Comparison of ENCODE assay signal across 26 cellular contexts in genomic region chr7:116776046-116776445, GRCh38.
DNase-seq lines count a peak whose midpoint lies in the region; ATAC-seq, FAIRE-seq and TF ChIP-seq lines count a peak whose summit lies in the region.
"Had no signal": no experiment of that assay in that cellular context is flagged by ENCODE, and none has a peak within 500 bp of the region (broad histone marks: within the 10 kb centered on the region; RNA-seq: fewer than 3 reads in every experiment).

No MANE protein-coding gene starts in this region.

- H3K79me2 ChIP-seq in OCI-LY3 (ENCODE audit: low read length) (no peaks in the 10 kb centered on the region), endothelial cell of umbilical vein (ENCODE audit: control insufficient read depth, insufficient read depth, low read length) (no peaks in the 10 kb centered on the region)

- TF ChIP-seq CTCF in Calu3 (IDR thresholded peaks at IDR 0.05; ENCODE audit: unreplicated experiment) (no peak), OCI-LY3 (IDR thresholded peaks at IDR 0.05; ENCODE audit: low read depth, low read length) (no peak), endothelial cell of umbilical vein (IDR thresholded peaks at IDR 0.05; ENCODE audit: extremely low read depth in 1 of 2, insufficient read depth in 1 of 2, low read depth in 1 of 2, low read length in 2 of 2) (no peak), psoas muscle (IDR thresholded peaks at IDR 0.05) (no peak), tibial artery (IDR thresholded peaks at IDR 0.05) (no peak)

- no peak for TF ChIP-seq POLR2A in endothelial cell of umbilical vein (IDR thresholded peaks at IDR 0.05; ENCODE audit: low read depth, low read length)

- H3K27me3 ChIP-seq in OCI-LY3 (ENCODE audit: low read depth, low read length) (no peaks in the 10 kb centered on the region), endothelial cell of umbilical vein (ENCODE audit: control insufficient read depth in 2 of 2, insufficient read depth in 2 of 2, low read length in 2 of 2) (no peaks in the 10 kb centered on the region), psoas muscle (ENCODE audit: insufficient read depth in 3 of 3, low read length in 2 of 3) (no peaks in the 10 kb centered on the region), tibial artery (no peaks in the 10 kb centered on the region)
- H3K27me3 ChIP-seq: colonic mucosa, heart left ventricle, left lung, pancreas had no signal

- H3K9me3 ChIP-seq in OCI-LY3 (ENCODE audit: insufficient read depth, low read length): no peaks in the 10 kb centered on the region
- no peaks in the 10 kb centered on the region for H3K9me3 ChIP-seq in endothelial cell of umbilical vein (replicated peaks; ENCODE audit: control insufficient read depth, insufficient read depth, low read length)
- no peaks in the 10 kb centered on the region for H3K9me3 ChIP-seq in psoas muscle
- no peaks in the 10 kb centered on the region for H3K9me3 ChIP-seq in tibial artery
- H3K9me3 ChIP-seq: colonic mucosa, heart left ventricle, left lung, pancreas had no signal

- peak overlapping the region; percentile 60 for H3K4me2 ChIP-seq in OCI-LY3 (ENCODE audit: low read length)
- H3K4me2 ChIP-seq in endothelial cell of umbilical vein (ENCODE audit: insufficient read depth, low read length): no peak overlapping the region

- H3K4me1 ChIP-seq in OCI-LY3 (ENCODE audit: low read length) (peaks cover 53% of the 10 kb centered on the region), endothelial cell of umbilical vein (ENCODE audit: control insufficient read depth, extremely low read depth, insufficient read depth, low read length) (peaks cover 60% of the 10 kb centered on the region), psoas muscle (peaks cover 44% of the 10 kb centered on the region), tibial artery (peaks cover 0 to 45% (median 23%) of the 10 kb centered on the region in 4 donors)

- peak overlapping the region; percentile 54 for H3K27ac ChIP-seq in OCI-LY3 (ENCODE audit: low read length)
- peak overlapping the region; percentile 47 for H3K27ac ChIP-seq in endothelial cell of umbilical vein (ENCODE audit: insufficient read depth, low read depth, low read length)
- H3K27ac ChIP-seq in psoas muscle: peak overlapping the region; percentile 66
- no peak overlapping the region for H3K27ac ChIP-seq in tibial artery
- H3K27ac ChIP-seq: colonic mucosa, left lung, SK-N-MC, VCaP had no signal

- CTCF ChIA-PET in Calu3 (lab: Charles Lee) (interaction anchor here (0.5 to 1.2 kb wide), 4 partner anchors 11 to 1616 kb away, joined by 3 to 5 read pairs (median 4); no protein-coding TSS in a partner anchor), endothelial cell of umbilical vein (lab: Charles Lee) (interaction anchor here (0.8 to 3.2 kb wide), 8 partner anchors 9 to 184 kb away, joined by 3 to 21 read pairs (median 3); partner anchors contain the start of gene MET)

- H3K27ac Mint-ChIP-seq in Calu3 (ENCODE audit: unreplicated experiment): peak overlapping the region; percentile 92
- no peak overlapping the region for H3K27ac Mint-ChIP-seq in stimulated activated memory B cell treated with anti-CD40 and anti-IgM and Interleukin-4, amounts not matched to agents 10 μg/mL and 1 μg/mL and 100 μg/mL, for 72 hours
- H3K27ac Mint-ChIP-seq: activated T-cell treated with anti-CD3 and anti-CD28 coated beads, Interleukin-2, amount 50 U/mL, for 24 hours; CD4-positive, alpha-beta memory T cell; mesothelial cell of epicardium; natural killer cell had no signal

- H3K27me3 Mint-ChIP-seq in Calu3 (ENCODE audit: unreplicated experiment): no peaks in the 10 kb centered on the region
- peaks cover 13% of the 10 kb centered on the region for H3K27me3 Mint-ChIP-seq in stimulated activated memory B cell treated with anti-CD40 and anti-IgM and Interleukin-4, amounts not matched to agents 10 μg/mL and 1 μg/mL and 100 μg/mL, for 72 hours

- H3K9ac ChIP-seq in OCI-LY3 (ENCODE audit: low read length): no peak overlapping the region
- H3K9ac ChIP-seq in endothelial cell of umbilical vein (replicated peaks; ENCODE audit: extremely low read depth, insufficient read depth, low read length): no peak overlapping the region

- H3K4me3 Mint-ChIP-seq in Calu3 (ENCODE audit: low read depth, unreplicated experiment): no peak overlapping the region
- H3K4me3 Mint-ChIP-seq in stimulated activated memory B cell treated with anti-CD40 and anti-IgM and Interleukin-4, amounts not matched to agents 10 μg/mL and 1 μg/mL and 100 μg/mL, for 72 hours: no peak overlapping the region
- H3K4me3 Mint-ChIP-seq: activated T-cell treated with anti-CD3 and anti-CD28 coated beads, Interleukin-2, amount 50 U/mL, for 24 hours; CD4-positive, alpha-beta memory T cell; mesothelial cell of epicardium; natural killer cell had no signal

- POLR2A ChIA-PET in endothelial cell of umbilical vein (lab: Charles Lee): no interaction called here

- dilution Hi-C loops in endothelial cell of umbilical vein (cut with MboI; ENCODE audit: extremely low pct_ligation_motif_present, low sequenced_read_pairs): no loop called here

- H3K9me3 Mint-ChIP-seq in Calu3 (ENCODE audit: low read depth, unreplicated experiment): no peaks in the 10 kb centered on the region
- no peaks in the 10 kb centered on the region for H3K9me3 Mint-ChIP-seq in stimulated activated memory B cell treated with anti-CD40 and anti-IgM and Interleukin-4, amounts not matched to agents 10 μg/mL and 1 μg/mL and 100 μg/mL, for 72 hours
- H3K9me3 Mint-ChIP-seq: activated T-cell treated with anti-CD3 and anti-CD28 coated beads, Interleukin-2, amount 50 U/mL, for 24 hours; CD4-positive, alpha-beta memory T cell; mesothelial cell of epicardium; natural killer cell had no signal

- no peak for FAIRE-seq in endothelial cell of umbilical vein (lab: Jason Lieb, UNC)
- FAIRE-seq: G401.6, pancreas had no signal

- intact Hi-C loops in Calu3 (cut with micrococcal nuclease; ENCODE audit: unreplicated experiment): loop anchor here (2.0 to 5.0 kb wide), 3 partner anchors 27 to 84 kb away; no protein-coding TSS in a partner anchor
- intact Hi-C loops in endothelial cell of umbilical vein (cut with micrococcal nuclease): loop anchor here (2.0 kb wide), 1 partner anchor 161 kb away; no protein-coding TSS in a partner anchor
- intact Hi-C loops in psoas muscle (cut with DNase I): loop anchor here in 1 of 2 donors (5.0 kb wide), 2 partner anchors 44 to 104 kb away; partner anchors contain the start of gene MET
- intact Hi-C loops in tibial artery (cut with DNase I; ENCODE audit: low total_unique reads): no loop called here

- 52 to 98% (median 81%) methylated on average over 2 of the region's 2 CpGs for WGBS in psoas muscle, 3 donors

- H3K4me3 ChIP-seq in OCI-LY3 (ENCODE audit: low read length) (peak overlapping the region; percentile 10; the same call in 1 of the 2 replicates), endothelial cell of umbilical vein (replicated peaks in 1 of 3; ENCODE audit: insufficient read depth in 1 of 3, low read depth in 1 of 3, low read length in 3 of 3) (no peak overlapping the region), psoas muscle (no peak overlapping the region), tibial artery (no peak overlapping the region)
- H3K4me3 ChIP-seq: colonic mucosa, heart left ventricle, left lung, pancreas, SK-N-MC had no signal

- H2AFZ ChIP-seq in OCI-LY3 (ENCODE audit: low read depth, low read length) (no peak overlapping the region), endothelial cell of umbilical vein (ENCODE audit: low read depth, low read length) (no peak overlapping the region)

- DNase-seq in Calu3: no peak
- DNase-seq in endothelial cell of umbilical vein (ENCODE audit: low read depth, low spot score): no peak
- no peak for DNase-seq in psoas muscle
- DNase-seq in tibial artery: no peak
- DNase-seq in NCI-H187 treated with DMSO at 0.1 percent for 48 hours (lab: John Stamatoyannopoulos, UW): no peak
- DNase-seq: activated CD4-positive, alpha-beta T cell treated with anti-CD3 and anti-CD28 coated beads for 48 hours; activated T-cell treated with anti-CD3 and anti-CD28 coated beads, Interleukin-2, amount 50 U/mL, for 24 hours; CD4-positive, alpha-beta memory T cell; colonic mucosa; DMS 273 treated with DMSO at 0.1 percent for 48 hours; heart left ventricle; left lung; MM.1S; natural killer cell; NCI-H1436 treated with DMSO at 0.1 percent for 48 hours; NCI-H2171; RPMI8226 had no signal

- no peaks in the 10 kb centered on the region for H3K9me1 ChIP-seq in endothelial cell of umbilical vein (replicated peaks; ENCODE audit: control insufficient read depth, extremely low read depth, insufficient read depth, low read length)

- ATAC-seq in psoas muscle: no peak
- ATAC-seq in stimulated activated memory B cell treated with anti-CD40 and anti-IgM and Interleukin-4, amounts not matched to agents 10 μg/mL and 1 μg/mL and 100 μg/mL, for 72 hours: no peak
- ATAC-seq in HG03175 (IDR thresholded peaks at IDR 0.05; ENCODE audit: unreplicated experiment): no peak
- ATAC-seq: natural killer cell, sciatic nerve had no signal

- BruUV-seq in Calu3 (replicated peaks; lab: Mats Ljungman, UMichigan): TSS peak; percentile 38
- BruUV-seq in endothelial cell of umbilical vein (replicated peaks; lab: Mats Ljungman, UMichigan): no TSS peak

- peaks cover 29% of the 10 kb centered on the region for H3K36me3 ChIP-seq in OCI-LY3 (replicated peaks; ENCODE audit: low read depth, low read length)
- H3K36me3 ChIP-seq in endothelial cell of umbilical vein (ENCODE audit: control insufficient read depth in 2 of 2, extremely low read depth in 1 of 2, insufficient read depth in 2 of 2, low read length in 2 of 2): peaks cover 7 to 11% of the 10 kb centered on the region in 2 experiments
- H3K36me3 ChIP-seq in psoas muscle (ENCODE audit: insufficient read depth in 1 of 2, low read depth in 1 of 2): peaks cover 7 to 70% of the 10 kb centered on the region in 2 donors
- no peaks in the 10 kb centered on the region for H3K36me3 ChIP-seq in tibial artery
- H3K36me3 ChIP-seq: colonic mucosa, left lung, pancreas had no signal

- H3K36me3 Mint-ChIP-seq in Calu3 (ENCODE audit: insufficient read depth, unreplicated experiment): peaks cover 78% of the 10 kb centered on the region
- H3K36me3 Mint-ChIP-seq in stimulated activated memory B cell treated with anti-CD40 and anti-IgM and Interleukin-4, amounts not matched to agents 10 μg/mL and 1 μg/mL and 100 μg/mL, for 72 hours: no peaks in the 10 kb centered on the region
- H3K36me3 Mint-ChIP-seq: CD4-positive, alpha-beta memory T cell; natural killer cell had no signal

- H4K20me1 ChIP-seq in OCI-LY3 (ENCODE audit: insufficient read depth, low read length) (no peaks in the 10 kb centered on the region), endothelial cell of umbilical vein (replicated peaks; ENCODE audit: control insufficient read depth, extremely low read depth, insufficient read depth, low read length) (no peaks in the 10 kb centered on the region)

- peaks cover 91% of the 10 kb centered on the region for H3K4me1 Mint-ChIP-seq in Calu3 (ENCODE audit: low read depth, unreplicated experiment)
- H3K4me1 Mint-ChIP-seq in stimulated activated memory B cell treated with anti-CD40 and anti-IgM and Interleukin-4, amounts not matched to agents 10 μg/mL and 1 μg/mL and 100 μg/mL, for 72 hours: peaks cover 3% of the 10 kb centered on the region
- H3K4me1 Mint-ChIP-seq: CD4-positive, alpha-beta memory T cell; natural killer cell had no signal

TF ChIP-seq in endothelial cell of umbilical vein, 7 proteins besides CTCF, POLR2A, EP300 and RAD21 (continues in another document):
- no peak for TF ChIP-seq FOS (IDR thresholded peaks at IDR 0.05; ENCODE audit: borderline replicate concordance, insufficient read depth, low read length)
- no peak for TF ChIP-seq EZH2 (IDR thresholded peaks at IDR 0.05; ENCODE audit: borderline replicate concordance, low read depth, low read length, severe bottlenecking)

Comparison
In these comparisons a context has a peak if more than half of its experiments do, and no peak if none do; other contexts are left out.
1. H3K27ac ChIP-seq: peak in OCI-LY3 (single experiment), endothelial cell of umbilical vein (single experiment) and psoas muscle (single experiment); none in tibial artery (0 of 2).